8 cellular contexts compared by ENCODE assay signal in the genomic region with DNA sequence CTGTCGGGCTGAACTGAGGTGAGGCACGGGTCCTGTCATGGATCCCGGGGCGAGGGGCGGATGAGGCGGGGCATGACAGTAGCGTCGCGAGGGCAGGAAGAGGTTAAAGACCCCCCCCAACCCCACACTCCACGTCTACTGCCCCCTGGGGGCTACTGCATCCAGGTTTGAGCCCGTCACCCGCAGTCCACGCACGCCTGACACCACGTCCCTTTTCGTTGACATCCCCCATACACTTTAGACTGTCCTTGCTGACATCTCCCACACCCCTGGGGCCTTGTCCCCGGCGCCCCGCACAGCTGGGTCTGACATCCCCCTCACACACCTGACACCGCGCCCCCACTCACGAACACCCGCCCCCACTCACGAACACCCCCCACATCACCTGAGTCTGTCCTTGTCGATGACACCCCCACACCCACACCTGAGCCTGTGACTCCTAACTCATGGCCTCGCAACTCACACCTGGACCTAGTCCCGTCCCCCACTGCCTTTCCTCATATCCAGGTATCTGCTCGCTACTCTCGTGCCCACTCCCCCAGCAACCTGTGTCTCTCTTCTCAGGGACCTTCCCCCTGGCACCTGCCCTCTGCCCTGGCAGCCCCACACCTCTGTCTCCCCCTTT.
DNase-seq lines count a peak whose midpoint lies in the region; ATAC-seq and TF ChIP-seq lines count a peak whose summit lies in the region.

No MANE protein-coding gene starts in this region.

- H3K36me3 ChIP-seq in BLaER1 treated with 17β-estradiol and CSF1 and Interleukin-3, amounts not matched to agents 10 nM and 100 nM: peaks cover 4 to 29% (median 21%) of the 10 kb centered on the region in 11 experiments; a peak in 21 of 22 replicates
- H3K36me3 ChIP-seq in RWPE2 (ENCODE audit: low read depth) (no peaks in the 10 kb centered on the region), endocrine pancreas (ENCODE audit: control insufficient read depth, insufficient read depth, low read length) (no peaks in the 10 kb centered on the region), neuron (ENCODE audit: insufficient read depth, low read length) (no peaks in the 10 kb centered on the region)

- H3K9ac ChIP-seq in BLaER1 treated with 17β-estradiol and CSF1 and Interleukin-3, amounts not matched to agents 10 nM and 100 nM: peak overlapping the region; percentile 70 to 82 (median 77)
- H3K9ac ChIP-seq in endocrine pancreas (ENCODE audit: control insufficient read depth, insufficient read depth, low read length): peak overlapping the region; percentile 4

- H3K27me3 ChIP-seq in BLaER1 treated with 17β-estradiol and CSF1 and Interleukin-3, amounts not matched to agents 10 nM and 100 nM: no peaks in the 10 kb centered on the region
- H3K27me3 ChIP-seq in RWPE2 (ENCODE audit: insufficient read depth, poor library complexity, severe bottlenecking) (no peaks in the 10 kb centered on the region), endocrine pancreas (ENCODE audit: control insufficient read depth, insufficient read depth, low read length) (no peaks in the 10 kb centered on the region), neuron (ENCODE audit: insufficient read depth, low read length) (no peaks in the 10 kb centered on the region)

- peak overlapping the region; percentile 79 to 100 (median 99) for H3K4me2 ChIP-seq in BLaER1 treated with 17β-estradiol and CSF1 and Interleukin-3, amounts not matched to agents 10 nM and 100 nM

- H3K9me3 ChIP-seq in BLaER1 treated with 17β-estradiol and CSF1 and Interleukin-3, amounts not matched to agents 10 nM and 100 nM (replicated peaks in 1 of 11): no peaks in the 10 kb centered on the region
- H3K9me3 ChIP-seq in RWPE2 (ENCODE audit: severe bottlenecking) (no peaks in the 10 kb centered on the region), endocrine pancreas (ENCODE audit: control insufficient read depth, low read length) (no peaks in the 10 kb centered on the region), neuron (ENCODE audit: low read length) (no peaks in the 10 kb centered on the region)

- no peak for DNase-seq in RWPE2 (ENCODE audit: low spot score)
- DNase-seq in retina: no peak
- no peak for DNase-seq in DMS153 (lab: John Stamatoyannopoulos, UW)

- H2AFZ ChIP-seq in neuron (ENCODE audit: low read depth, low read length): peak overlapping the region; percentile 58

- H3K27ac ChIP-seq in BLaER1 treated with 17β-estradiol and CSF1 and Interleukin-3, amounts not matched to agents 10 nM and 100 nM: peak overlapping the region in 10 of 11 experiments; percentile 26 to 77 (median 71); a peak in 18 of 22 replicates
- H3K27ac ChIP-seq in RWPE2 (ENCODE audit: poor library complexity, severe bottlenecking): no peak overlapping the region

- peaks cover 44 to 72% (median 67%) of the 10 kb centered on the region in 10 experiments for H3K4me1 ChIP-seq in BLaER1 treated with 17β-estradiol and CSF1 and Interleukin-3, amounts not matched to agents 10 nM and 100 nM
- H3K4me1 ChIP-seq in RWPE2 (ENCODE audit: insufficient read depth, poor library complexity, severe bottlenecking) (peaks cover 4% of the 10 kb centered on the region), endocrine pancreas (ENCODE audit: control insufficient read depth, insufficient read depth, low read length) (no peaks in the 10 kb centered on the region), neuron (ENCODE audit: insufficient read depth, low read length) (peaks cover 18% of the 10 kb centered on the region)

- ATAC-seq in GM19467 (IDR thresholded peaks at IDR 0.05; ENCODE audit: unreplicated experiment) (peak; percentile 3), RWPE2 (ENCODE audit: low read depth) (no peak), GM21737 (IDR thresholded peaks at IDR 0.05; ENCODE audit: unreplicated experiment) (no peak)

- peak; percentile 29 for TF ChIP-seq CTCF in RWPE2 (IDR thresholded peaks at IDR 0.05; ENCODE audit: poor library complexity, severe bottlenecking)

- H3K4me3 ChIP-seq in BLaER1 treated with 17β-estradiol and CSF1 and Interleukin-3, amounts not matched to agents 10 nM and 100 nM: peak overlapping the region; percentile 69 to 83 (median 74)
- H3K4me3 ChIP-seq in RWPE2 (ENCODE audit: severe bottlenecking) (peak overlapping the region; percentile 59), endocrine pancreas (ENCODE audit: control insufficient read depth, insufficient read depth, low read length) (peak overlapping the region; percentile 57), neuron (ENCODE audit: low read length) (peak overlapping the region; percentile 57)

- H4K20me1 ChIP-seq in BLaER1 treated with 17β-estradiol and CSF1 and Interleukin-3, amounts not matched to agents 10 nM and 100 nM: peaks cover 0 to 22% (median 0%) of the 10 kb centered on the region in 11 experiments; a peak in 5 of 22 replicates
